Comparison of ENCODE assay signal across 29 cellular contexts in the genomic region with DNA sequence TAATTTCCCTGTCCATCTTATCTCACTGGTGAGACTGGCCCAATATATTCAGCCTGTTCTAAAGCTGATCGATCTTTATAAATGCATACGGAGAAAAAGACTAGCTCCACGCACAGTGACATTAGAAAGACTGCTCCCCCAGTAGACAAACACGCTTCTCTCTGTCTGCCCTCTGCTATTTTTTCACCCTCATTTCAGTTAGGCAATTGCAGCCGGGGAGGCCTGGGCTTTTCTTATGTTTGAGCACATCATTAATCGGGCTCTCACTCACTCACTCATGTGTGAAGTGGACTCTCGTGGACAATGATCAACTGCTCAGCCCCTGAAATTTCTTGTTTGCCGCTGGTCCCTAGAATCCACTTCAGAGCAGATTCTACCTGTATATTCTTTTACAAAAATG.
DNase-seq lines count a peak whose midpoint lies in the region; ATAC-seq and TF ChIP-seq lines count a peak whose summit lies in the region.
"Had no signal": no experiment of that assay in that cellular context is flagged by ENCODE, and none has a peak within 500 bp of the region (broad histone marks: within the 10 kb centered on the region; RNA-seq: fewer than 3 reads in every experiment).

No MANE protein-coding gene starts in this region.

- TF ChIP-seq POLR2A in suprapubic skin (IDR thresholded peaks at IDR 0.05) = no peak

- TF ChIP-seq CTCF in nephron progenitor cell (IDR thresholded peaks at IDR 0.05) = no peak
- TF ChIP-seq CTCF in suprapubic skin (IDR thresholded peaks at IDR 0.05) = no peak
- no peak for TF ChIP-seq CTCF in chondrocyte (IDR thresholded peaks at IDR 0.05)

- DNase-seq in HK-2 (ENCODE audit: unreplicated experiment) (peak; percentile 2), NCI-H187 (lab: John Stamatoyannopoulos, UW) (peak; percentile 39 to 54), NCI-H748 treated with DMSO at 0.1 percent for 48 hours (lab: John Stamatoyannopoulos, UW) (peak; percentile 56), nephron progenitor cell (peak; percentile 12), suprapubic skin (ENCODE audit: low spot score in 2 of 2) (no peak), epidermal melanocyte (ENCODE audit: insufficient read length, low spot score) (no peak), chondrocyte (ENCODE audit: low spot score) (no peak)
- DNase-seq: activated CD4-positive, alpha-beta T cell treated with anti-CD3 and anti-CD28 coated beads for 48 hours; activated T-cell treated with anti-CD3 and anti-CD28 coated beads, Interleukin-2, amount 50 U/mL, for 72 hours; anterior cingulate cortex; COR-L47; cortex of kidney; endodermal cell; lower lobe of right lung; NCI-H524 treated with DMSO at 0.1 percent for 48 hours; RPMI8226; SK-N-SH; stimulated activated CD8-positive, alpha-beta memory T cell treated with anti-CD3 and anti-CD28 coated beads, Interleukin-4, amount 100 ng/mL, for 48 hours; stomach; T-helper 2 cell; transverse colon had no signal

- peaks cover 13% of the 10 kb centered on the region for H3K36me3 Mint-ChIP-seq in nephron progenitor cell (ENCODE audit: low read depth)
- no peaks in the 10 kb centered on the region for H3K36me3 Mint-ChIP-seq in chondrocyte (ENCODE audit: low read depth)
- H3K36me3 Mint-ChIP-seq: activated naive CD4-positive, alpha-beta T cell treated with anti-CD3 and anti-CD28 coated beads, Interleukin-2, amount 50 U/mL, for 24 hours had no signal

- H3K4me3 Mint-ChIP-seq in nephron progenitor cell (no peak overlapping the region), chondrocyte (ENCODE audit: unreplicated experiment) (no peak overlapping the region)
- H3K4me3 Mint-ChIP-seq: activated naive CD4-positive, alpha-beta T cell treated with anti-CD3 and anti-CD28 coated beads, Interleukin-2, amount 50 U/mL, for 24 hours; activated T-cell treated with anti-CD3 and anti-CD28 coated beads, Interleukin-2, amount 50 U/mL, for 72 hours; endodermal cell; neural crest cell had no signal

- H3K4me1 ChIP-seq in suprapubic skin = no peaks in the 10 kb centered on the region
- H3K4me1 ChIP-seq: BLaER1, gastroesophageal sphincter, HAP-1, lower lobe of right lung, stomach, transverse colon had no signal

- H3K4me3 ChIP-seq in suprapubic skin = no peak overlapping the region
- H3K4me3 ChIP-seq: BLaER1, gastroesophageal sphincter, HAP-1, K562, lower lobe of right lung, stomach, transverse colon had no signal

- H3K27me3 Mint-ChIP-seq in nephron progenitor cell (ENCODE audit: low read depth, poor library complexity) = no peaks in the 10 kb centered on the region
- H3K27me3 Mint-ChIP-seq in chondrocyte (ENCODE audit: low read depth) = no peaks in the 10 kb centered on the region
- H3K27me3 Mint-ChIP-seq: activated naive CD4-positive, alpha-beta T cell treated with anti-CD3 and anti-CD28 coated beads, Interleukin-2, amount 50 U/mL, for 24 hours; progenitor cell of endocrine pancreas had no signal

- H3K9me3 ChIP-seq in suprapubic skin = no peaks in the 10 kb centered on the region
- H3K9me3 ChIP-seq: BLaER1, gastroesophageal sphincter, HAP-1, lower lobe of right lung, SK-N-SH, transverse colon had no signal

- H3K27ac Mint-ChIP-seq in nephron progenitor cell = peak overlapping the region; percentile 32
- no peak overlapping the region for H3K27ac Mint-ChIP-seq in chondrocyte (ENCODE audit: unreplicated experiment)
- H3K27ac Mint-ChIP-seq: activated naive CD4-positive, alpha-beta T cell treated with anti-CD3 and anti-CD28 coated beads, Interleukin-2, amount 50 U/mL, for 24 hours; activated T-cell treated with anti-CD3 and anti-CD28 coated beads, Interleukin-2, amount 50 U/mL, for 72 hours; endodermal cell; progenitor cell of endocrine pancreas had no signal

- H3K36me3 ChIP-seq in suprapubic skin = no peaks in the 10 kb centered on the region
- H3K36me3 ChIP-seq: BLaER1, gastroesophageal sphincter, HAP-1, lower lobe of right lung, stomach, transverse colon had no signal

- H3K27ac ChIP-seq in suprapubic skin = no peak overlapping the region
- H3K27ac ChIP-seq: BLaER1, gastroesophageal sphincter, lower lobe of right lung, stomach, transverse colon had no signal

- no peaks in the 10 kb centered on the region for H3K27me3 ChIP-seq in suprapubic skin
- H3K27me3 ChIP-seq: BLaER1, gastroesophageal sphincter, stomach, transverse colon had no signal

- ATAC-seq in HG02973 (IDR thresholded peaks at IDR 0.05; ENCODE audit: unreplicated experiment) = no peak
- ATAC-seq: activated T-cell treated with anti-CD3 and anti-CD28 coated beads, Interleukin-2, amount 50 U/mL, for 72 hours; gastroesophageal sphincter; K562 had no signal

- no peak for TF ChIP-seq EP300 in suprapubic skin (IDR thresholded peaks at IDR 0.05)

- peaks cover 30% of the 10 kb centered on the region for H3K4me1 Mint-ChIP-seq in nephron progenitor cell
- H3K4me1 Mint-ChIP-seq in chondrocyte (ENCODE audit: low read depth) = peaks cover 2% of the 10 kb centered on the region
- H3K4me1 Mint-ChIP-seq: activated naive CD4-positive, alpha-beta T cell treated with anti-CD3 and anti-CD28 coated beads, Interleukin-2, amount 50 U/mL, for 24 hours had no signal

- H3K9me3 Mint-ChIP-seq in nephron progenitor cell = peaks cover 14% of the 10 kb centered on the region
- peaks cover 4% of the 10 kb centered on the region for H3K9me3 Mint-ChIP-seq in chondrocyte (ENCODE audit: low read depth)

- 87% methylated on average over 8 of the region's 8 CpGs for WGBS in suprapubic skin

Comparison
In these comparisons a context has a peak if more than half of its experiments do, and no peak if none do; other contexts are left out.
1. DNase-seq: peak in HK-2 (single experiment), NCI-H187 (2 of 2), NCI-H748 treated with DMSO at 0.1 percent for 48 hours (single experiment) and nephron progenitor cell (single experiment); none in suprapubic skin (0 of 2), epidermal melanocyte (single experiment) and chondrocyte (single experiment).